ENCODE assay signal across 8 cellular contexts in the genomic region with DNA sequence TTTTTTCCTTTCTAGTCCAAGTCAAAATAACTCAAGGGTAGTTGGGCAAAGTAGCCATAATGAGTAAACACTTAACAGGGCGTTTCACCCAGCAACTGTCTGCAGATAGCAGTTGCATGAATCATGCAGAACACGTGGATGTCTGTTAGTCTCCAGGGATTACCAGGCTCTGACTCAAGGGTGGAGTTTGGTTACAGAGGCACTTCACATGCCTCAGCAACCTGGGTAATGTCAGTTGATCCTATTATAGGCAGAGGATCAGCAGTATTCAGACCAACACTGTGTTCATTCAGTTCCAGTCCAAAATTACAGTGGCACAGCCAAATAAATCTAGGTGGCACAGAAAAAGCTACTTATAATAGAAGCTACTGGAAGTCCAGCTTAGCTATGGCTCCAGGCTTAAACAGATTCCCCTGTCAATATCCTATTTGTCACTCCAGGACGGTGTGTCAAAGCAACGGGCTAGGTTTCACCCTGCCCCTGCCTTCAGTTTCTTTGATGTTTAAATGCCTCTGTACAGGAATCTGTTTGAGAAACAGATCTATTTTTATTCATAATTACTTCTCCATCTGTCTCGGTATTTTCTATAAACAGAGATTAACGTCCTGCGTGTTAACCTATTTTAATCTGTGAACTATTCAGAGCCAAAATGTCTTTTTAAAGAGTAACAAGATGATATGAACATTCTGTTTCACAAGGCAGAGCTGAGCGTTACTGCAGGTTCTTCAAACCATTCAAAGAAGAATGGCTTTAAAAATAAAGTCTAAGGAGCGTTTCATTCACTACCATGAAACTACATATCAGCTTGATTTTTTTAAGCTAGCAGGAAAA.
DNase-seq lines count a peak whose midpoint lies in the region; ATAC-seq and TF ChIP-seq lines count a peak whose summit lies in the region.

No MANE protein-coding gene starts in this region.

- peak overlapping the region; percentile 66 for H3K27ac ChIP-seq in A673 (ENCODE audit: low read depth, low read length, poor library complexity, severe bottlenecking)
- H3K27ac ChIP-seq in effector memory CD4-positive, alpha-beta T cell (ENCODE audit: insufficient read depth, low read length, poor library complexity, severe bottlenecking), result no peak overlapping the region

- CTCF ChIA-PET in A673 (lab: Charles Lee), result no interaction called here

- DNase-seq in A673 (ENCODE audit: low spot score), result peak; percentile 95
- peak; percentile 76 for DNase-seq in NCI-H2171 (lab: John Stamatoyannopoulos, UW)
- peak; percentile 92 for DNase-seq in amniotic stem cell (lab: John Stamatoyannopoulos, UW)
- peak; percentile 75 for DNase-seq in hepatic stellate cell (ENCODE audit: low spot score)
- DNase-seq in smooth muscle cell of the brain vasculature (ENCODE audit: low read depth, low spot score), result peak; percentile 93
- no peak for DNase-seq in effector memory CD4-positive, alpha-beta T cell

- POLR2A ChIA-PET in A673 (lab: Charles Lee; ENCODE audit: low non-redundant PET), result interaction anchor here (0.6 kb wide), 1 partner anchor 878 kb away, joined by 3 read pairs; the partner anchor contains the start of gene KLF6

- no peak overlapping the region for H3K4me3 ChIP-seq in A673 (ENCODE audit: low read depth, low read length, poor library complexity, severe bottlenecking)
- no peak overlapping the region for H3K4me3 ChIP-seq in effector memory CD4-positive, alpha-beta T cell (ENCODE audit: insufficient read depth, low read depth, low read length, poor library complexity, severe bottlenecking)

- no peaks in the 10 kb centered on the region for H3K27me3 ChIP-seq in A673 (replicated peaks; ENCODE audit: insufficient read depth, low read depth, low read length, poor library complexity)
- H3K27me3 ChIP-seq in effector memory CD4-positive, alpha-beta T cell (replicated peaks; ENCODE audit: control insufficient read depth, insufficient read depth, low read length, poor library complexity, severe bottlenecking), result no peaks in the 10 kb centered on the region

- no peaks in the 10 kb centered on the region for H3K36me3 ChIP-seq in A673 (ENCODE audit: insufficient read depth, low read length, poor library complexity, severe bottlenecking)
- H3K36me3 ChIP-seq in effector memory CD4-positive, alpha-beta T cell (ENCODE audit: control insufficient read depth, insufficient read depth, low read length), result no peaks in the 10 kb centered on the region

- TSS peak; percentile 96 for BruUV-seq in A673 (replicated peaks; lab: Mats Ljungman, UMichigan)

- H3K4me1 ChIP-seq in A673 (ENCODE audit: insufficient read depth, low read length, poor library complexity, severe bottlenecking), result peaks cover 16% of the 10 kb centered on the region
- no peaks in the 10 kb centered on the region for H3K4me1 ChIP-seq in effector memory CD4-positive, alpha-beta T cell (ENCODE audit: control insufficient read depth, insufficient read depth, low read length, poor library complexity, severe bottlenecking)

- ATAC-seq in GM18499 (IDR thresholded peaks at IDR 0.05; ENCODE audit: insufficient read depth, unreplicated experiment), result peak; percentile 97
- peak; percentile 92 for ATAC-seq in HG03064 (IDR thresholded peaks at IDR 0.05; ENCODE audit: low read depth, unreplicated experiment)

- peaks cover under 1% of the 10 kb centered on the region for H3K9me3 ChIP-seq in A673 (ENCODE audit: low read depth, low read length, poor library complexity, severe bottlenecking)
- no peaks in the 10 kb centered on the region for H3K9me3 ChIP-seq in effector memory CD4-positive, alpha-beta T cell (ENCODE audit: control insufficient read depth, low read length)

- TF ChIP-seq CTCF in A673 (conservative IDR thresholded peaks at IDR 0.05; ENCODE audit: low read depth, low read length), result no peak

- intact Hi-C loops in A673 (cut with micrococcal nuclease; ENCODE audit: unreplicated experiment), result loop anchor here (5.0 kb wide), 1 partner anchor 104 kb away; no protein-coding TSS in a partner anchor

Comparison
In these comparisons a context has a peak if more than half of its experiments do, and no peak if none do; other contexts are left out.
1. DNase-seq: peak in A673 (single experiment), NCI-H2171 (single experiment), amniotic stem cell (single experiment), hepatic stellate cell (single experiment) and smooth muscle cell of the brain vasculature (single experiment); none in effector memory CD4-positive, alpha-beta T cell (0 of 3).